8 cellular contexts compared by ENCODE assay signal in genomic region chr1:112509005-112509659, GRCh38. TPM values are rescaled to one million over a fixed set of nuclear protein-coding genes. Genes with fewer than 3 reads are reported as not detected.
DNase-seq lines count a peak whose midpoint lies in the region; ATAC-seq and TF ChIP-seq lines count a peak whose summit lies in the region.

No MANE protein-coding gene starts in this region.

- no peak overlapping the region for H3K9ac ChIP-seq in GM23248
- H3K9ac ChIP-seq in endodermal cell (ENCODE audit: extremely low read depth, low read length, poor library complexity, severe bottlenecking), result no peak overlapping the region

- H3K9me2 ChIP-seq in GM23248 (ENCODE audit: insufficient read depth), result no peaks in the 10 kb centered on the region

- in situ Hi-C loops in GM23248 (cut with MboI), result no loop called here

- 31 to 33% methylated on average over 50 to 54 of the region's 66 CpGs for WGBS in GM23248 (ENCODE audit: low coverage in 1 of 2, low lambda C conversion rate in 2 of 2, missing lambda C conversion rate in 2 of 2), 2 experiments
- 4 to 7% methylated on average over 19 to 66 of the region's 66 CpGs for WGBS in endodermal cell (ENCODE audit: insufficient coverage in 1 of 2, insufficient read length in 1 of 2), 2 experiments

- intact Hi-C loops in natural killer cell (cut with micrococcal nuclease), result loop anchor here (10.0 kb wide), 1 partner anchor 296 kb away; no protein-coding TSS in a partner anchor

- H3K36me3 Mint-ChIP-seq in T-helper 2 cell treated with Interferon-gamma antibody and Interleukin-4, amounts not matched to agents 5 μg/mL and 100 μg/mL, for 36 hours (ENCODE audit: low read depth), result no peaks in the 10 kb centered on the region
- no peaks in the 10 kb centered on the region for H3K36me3 Mint-ChIP-seq in endodermal cell (ENCODE audit: low read depth)
- no peaks in the 10 kb centered on the region for H3K36me3 Mint-ChIP-seq in natural killer cell

- peak; percentile 19 for DNase-seq in GM23248
- DNase-seq in T-helper 2 cell treated with Interferon-gamma antibody and Interleukin-4, amounts not matched to agents 5 μg/mL and 100 μg/mL, for 36 hours (ENCODE audit: low spot score), result no peak
- peak; percentile 86 for DNase-seq in endodermal cell
- peak; percentile 27 for DNase-seq in natural killer cell
- no peak for DNase-seq in NCI-H1436 (lab: John Stamatoyannopoulos, UW)
- no peak for DNase-seq in GM03348 (ENCODE audit: low spot score)

- H3F3A ChIP-seq in GM23248 (ENCODE audit: insufficient read depth), result no peaks in the 10 kb centered on the region

- TF ChIP-seq CTCF in endodermal cell (conservative IDR thresholded peaks at IDR 0.05) (no peak), natural killer cell (IDR thresholded peaks at IDR 0.05) (no peak)

- H3K4me3 ChIP-seq in GM23248, result peak overlapping the region; percentile 65
- H3K4me3 ChIP-seq in endodermal cell (ENCODE audit: low read length), result peak overlapping the region; percentile 80

- no peak overlapping the region for H3K27ac Mint-ChIP-seq in T-helper 2 cell treated with Interferon-gamma antibody and Interleukin-4, amounts not matched to agents 5 μg/mL and 100 μg/mL, for 36 hours
- H3K27ac Mint-ChIP-seq in endodermal cell, result no peak overlapping the region
- no peak overlapping the region for H3K27ac Mint-ChIP-seq in natural killer cell

- H3K36me3 ChIP-seq in GM23248 (ENCODE audit: low read depth), result no peaks in the 10 kb centered on the region
- no peaks in the 10 kb centered on the region for H3K36me3 ChIP-seq in endodermal cell (ENCODE audit: control insufficient read depth, insufficient read depth, low read length)

- ATAC-seq in natural killer cell, result peak; percentile 46 to 61 (median 47)
- no peak for ATAC-seq in GM19452 (IDR thresholded peaks at IDR 0.05; ENCODE audit: unreplicated experiment)
- no peak for ATAC-seq in HG03025 (IDR thresholded peaks at IDR 0.05; ENCODE audit: low FRiP score, unreplicated experiment)

- H4K20me1 ChIP-seq in GM23248 (ENCODE audit: insufficient read depth), result no peaks in the 10 kb centered on the region

- H3K4me2 ChIP-seq in GM23248 (ENCODE audit: unreplicated experiment), result peak overlapping the region; percentile 74

- H3K27ac ChIP-seq in GM23248 (no peak overlapping the region), endodermal cell (ENCODE audit: low read depth, low read length) (no peak overlapping the region)

- no peaks in the 10 kb centered on the region for H3K79me2 ChIP-seq in GM23248 (ENCODE audit: insufficient read depth)

- H3K27me3 ChIP-seq in GM23248 (replicated peaks; ENCODE audit: insufficient read depth) (no peaks in the 10 kb centered on the region), endodermal cell (ENCODE audit: control insufficient read depth, insufficient read depth, low read length, poor library complexity, severe bottlenecking) (peaks cover 78% of the 10 kb centered on the region)

- no peaks in the 10 kb centered on the region for H3K9me3 ChIP-seq in GM23248 (ENCODE audit: low read depth)
- no peaks in the 10 kb centered on the region for H3K9me3 ChIP-seq in endodermal cell (ENCODE audit: control insufficient read depth, low read length)

- peak overlapping the region; percentile 64 for H2AFZ ChIP-seq in GM23248

- peaks cover 3% of the 10 kb centered on the region for H3K4me1 Mint-ChIP-seq in T-helper 2 cell treated with Interferon-gamma antibody and Interleukin-4, amounts not matched to agents 5 μg/mL and 100 μg/mL, for 36 hours (ENCODE audit: low read depth)
- peaks cover 12% of the 10 kb centered on the region for H3K4me1 Mint-ChIP-seq in endodermal cell
- H3K4me1 Mint-ChIP-seq in natural killer cell, result peaks cover 0 to 8% of the 10 kb centered on the region in 2 donors

- H3K4me3 Mint-ChIP-seq in T-helper 2 cell treated with Interferon-gamma antibody and Interleukin-4, amounts not matched to agents 5 μg/mL and 100 μg/mL, for 36 hours, result peak overlapping the region; percentile 34
- H3K4me3 Mint-ChIP-seq in endodermal cell (peak overlapping the region; percentile 61), natural killer cell (peak overlapping the region; percentile 78)

- no peaks in the 10 kb centered on the region for H3K9me3 Mint-ChIP-seq in T-helper 2 cell treated with Interferon-gamma antibody and Interleukin-4, amounts not matched to agents 5 μg/mL and 100 μg/mL, for 36 hours
- H3K9me3 Mint-ChIP-seq in endodermal cell (no peaks in the 10 kb centered on the region), natural killer cell (no peaks in the 10 kb centered on the region)

- H3K4me1 ChIP-seq in GM23248 (ENCODE audit: insufficient read depth) (peaks cover 8% of the 10 kb centered on the region; the same call in 1 of the 2 replicates), endodermal cell (ENCODE audit: control insufficient read depth, insufficient read depth, low read length) (no peaks in the 10 kb centered on the region)

- peaks cover 67% of the 10 kb centered on the region for H3K27me3 Mint-ChIP-seq in T-helper 2 cell treated with Interferon-gamma antibody and Interleukin-4, amounts not matched to agents 5 μg/mL and 100 μg/mL, for 36 hours (ENCODE audit: low read depth)
- H3K27me3 Mint-ChIP-seq in endodermal cell (ENCODE audit: insufficient read depth), result peaks cover 89% of the 10 kb centered on the region
- peaks cover 27 to 38% of the 10 kb centered on the region in 2 donors for H3K27me3 Mint-ChIP-seq in natural killer cell (ENCODE audit: low read depth in 2 of 2)

RNA-seq across cellular contexts. Expression of gene WNT2B, which starts 0.4 kb away (rescaled TPM):
- total RNA-seq in GM23248 (2014; rRNA removed; shearing (Covaris generic)), result 0.13 and 2.1 TPM in 2 replicates
- polyA plus RNA-seq in GM23248 (2016; fragmentation: Nextera tagmentation; extraction: Ambion mirVana), result 0.43 and 0.61 TPM in 2 replicates
- under 1 TPM; 0.51 to 0.57 TPM for total RNA-seq in endodermal cell
- polyA plus RNA-seq in endodermal cell (2013, experiment 1 of 2), result 1.5 TPM
- 1.8 TPM for polyA plus RNA-seq in endodermal cell (2013, experiment 2 of 2)
- under 1 TPM; 0.16 to 0.20 (median 0.18) TPM for total RNA-seq in natural killer cell

Comparison
In these comparisons a context has a peak if more than half of its experiments do, and no peak if none do; other contexts are left out.
1. DNase-seq: peak in GM23248 (single experiment), endodermal cell (single experiment) and natural killer cell (single experiment); none in T-helper 2 cell treated with Interferon-gamma antibody and Interleukin-4, amounts not matched to agents 5 μg/mL and 100 μg/mL, for 36 hours (single experiment), NCI-H1436 (single experiment) and GM03348 (single experiment).
2. ATAC-seq: peak in natural killer cell (3 of 3); none in GM19452 (single experiment) and HG03025 (single experiment).
3. Peak in every context shown above with its lines, with median percentiles within 50 percentile points of each other: H3K4me3 Mint-ChIP-seq.